In the genomic region with DNA sequence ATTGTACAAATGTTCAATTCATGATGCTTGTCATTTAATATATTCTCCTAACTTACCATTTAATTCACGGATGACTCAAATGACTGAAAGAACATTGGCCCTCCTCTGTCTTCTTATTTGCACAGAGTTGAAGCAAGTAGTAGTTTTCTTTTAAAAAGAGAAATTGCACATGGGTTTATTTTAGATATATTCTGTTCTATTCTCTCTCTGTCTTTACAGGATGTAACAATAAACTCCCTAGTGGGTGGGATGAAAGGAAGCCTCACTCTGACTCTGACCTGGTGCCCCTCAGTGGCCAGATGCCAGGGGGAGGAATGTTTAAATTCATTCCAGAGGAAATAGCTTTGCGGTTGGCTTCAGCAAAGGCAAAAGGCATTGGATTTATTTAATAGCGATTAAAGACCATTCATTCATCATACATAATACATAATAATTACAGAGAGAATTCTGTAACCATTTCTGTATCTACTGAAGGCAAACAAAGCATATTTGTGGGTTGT, we compare ENCODE assay signal across 19 cellular contexts.
A peak's percentile ranks its signal among the peaks of the same experiment; 100 is the strongest.
DNase-seq lines count a peak whose midpoint lies in the region; ATAC-seq lines count a peak whose summit lies in the region.
"Had no signal": no experiment of that assay in that cellular context is flagged by ENCODE, and none has a peak within 500 bp of the region (broad histone marks: within the 10 kb centered on the region; RNA-seq: fewer than 3 reads in every experiment).

No MANE protein-coding gene starts in this region.

- peak overlapping the region; percentile 61 for H3K27ac ChIP-seq in ectodermal cell (ENCODE audit: insufficient read depth, low read depth, low read length, poor library complexity, severe bottlenecking)
- no peak overlapping the region for H3K27ac ChIP-seq in neuronal stem cell (replicated peaks; ENCODE audit: low read length)
- H3K27ac ChIP-seq: esophagus squamous epithelium, skin epidermis, vagina had no signal

- H3K4me1 ChIP-seq in ectodermal cell (ENCODE audit: control insufficient read depth, insufficient read depth, low read length) (peaks cover 20% of the 10 kb centered on the region), neuronal stem cell (ENCODE audit: control insufficient read depth in 2 of 2, insufficient read depth in 1 of 2, low read depth in 1 of 2, low read length in 2 of 2) (peaks cover 9 to 18% of the 10 kb centered on the region in 2 donors)
- H3K4me1 ChIP-seq: esophagus squamous epithelium, vagina had no signal

- H2AK5ac ChIP-seq in neuronal stem cell (ENCODE audit: low read depth, low read length) = no peak overlapping the region

- H3K14ac ChIP-seq in neuronal stem cell (ENCODE audit: low read length) = no peak overlapping the region

- no peak overlapping the region for H2BK15ac ChIP-seq in neuronal stem cell (ENCODE audit: low read length)

- H3K27me3 ChIP-seq in ectodermal cell (ENCODE audit: control insufficient read depth, insufficient read depth, low read length, poor library complexity, severe bottlenecking) (no peaks in the 10 kb centered on the region), neuronal stem cell (ENCODE audit: control insufficient read depth in 3 of 3, insufficient read depth in 3 of 3, low read depth in 1 of 3, low read length in 3 of 3) (no peaks in the 10 kb centered on the region)
- H3K27me3 ChIP-seq: esophagus squamous epithelium, vagina had no signal

- no peak overlapping the region for H2BK120ac ChIP-seq in neuronal stem cell (ENCODE audit: low read depth, low read length)

- H3K9me3 ChIP-seq in ectodermal cell (ENCODE audit: control insufficient read depth, low read length) (no peaks in the 10 kb centered on the region), neuronal stem cell (replicated peaks in 1 of 2; ENCODE audit: control insufficient read depth in 2 of 2, insufficient read depth in 1 of 2, low read depth in 1 of 2, low read length in 2 of 2) (no peaks in the 10 kb centered on the region)
- H3K9me3 ChIP-seq: esophagus squamous epithelium, vagina had no signal

- no peak overlapping the region for H3K4ac ChIP-seq in neuronal stem cell (ENCODE audit: low read length)

- no peak overlapping the region for H3K23ac ChIP-seq in neuronal stem cell (ENCODE audit: low read depth, low read length, poor library complexity)

- H3K18ac ChIP-seq in neuronal stem cell (ENCODE audit: low read length) = no peak overlapping the region

- H2AFZ ChIP-seq in neuronal stem cell (ENCODE audit: low read length) = no peak overlapping the region

- no peak for ATAC-seq in left lobe of liver
- ATAC-seq: activated CD4-positive, alpha-beta T cell treated with anti-CD3 and anti-CD28 coated beads for 36 hours; HCT116; stimulated activated naive CD8-positive, alpha-beta T cell treated with anti-CD3 and anti-CD28 coated beads, Interleukin-15, Interleukin-2, amounts not matched to agents 100 U/mL and 50 U/mL, for 24 hours had no signal

- H2BK5ac ChIP-seq in neuronal stem cell (ENCODE audit: low read length) = no peak overlapping the region

- WGBS in ectodermal cell, 2 experiments = 82% methylated on average over 1 of the region's 3 CpGs; no CpG with 5 or more reads in 1 of the 2 experiments
- WGBS in neuronal stem cell (ENCODE audit: extremely low coverage in 2 of 2, insufficient read length in 2 of 2, insufficient replicate concordance in 1 of 2), 2 donors = no CpG with 5 or more reads among the region's 3 CpGs

- H3K79me1 ChIP-seq in neuronal stem cell (ENCODE audit: low read depth, low read length) = no peaks in the 10 kb centered on the region

- DNase-seq in EH (ENCODE audit: low read depth) (peak; percentile 66), RPMI7951 (ENCODE audit: low read depth) (peak; percentile 85), neuronal stem cell (ENCODE audit: low spot score) (peak; percentile 17), NCI-H82 treated with DMSO at 0.1 percent for 48 hours (lab: John Stamatoyannopoulos, UW; ENCODE audit: unreplicated experiment) (no peak), left lobe of liver (ENCODE audit: low spot score) (no peak), T-helper 9 cell (no peak), NCI-H2107 treated with DMSO at 0.1 percent for 48 hours (lab: John Stamatoyannopoulos, UW; ENCODE audit: unreplicated experiment) (no peak)
- DNase-seq: activated CD4-positive, alpha-beta T cell treated with anti-CD3 and anti-CD28 coated beads for 36 hours; activated naive CD8-positive, alpha-beta T cell treated with anti-CD3 and anti-CD28 coated beads for 36 hours; activated T-cell treated with anti-CD3 and anti-CD28 coated beads for 4 hours; esophagus squamous epithelium; KBM-7; NCI-H1417 treated with DMSO at 0.1 percent for 48 hours; NCI-H774; stimulated activated naive CD8-positive, alpha-beta T cell treated with anti-CD3 and anti-CD28 coated beads, Interleukin-15, Interleukin-2, amounts not matched to agents 100 U/mL and 50 U/mL, for 24 hours had no signal

- no peak overlapping the region for H3K4me2 ChIP-seq in neuronal stem cell (ENCODE audit: insufficient read depth, low read length, poor library complexity, severe bottlenecking)

- no peak overlapping the region for H3K9ac ChIP-seq in neuronal stem cell (ENCODE audit: low read depth, low read length, poor library complexity)

- H3K4me3 ChIP-seq in ectodermal cell (ENCODE audit: insufficient read depth, low read depth, low read length) (no peak overlapping the region), neuronal stem cell (ENCODE audit: low read length in 2 of 2) (no peak overlapping the region)
- H3K4me3 ChIP-seq: esophagus squamous epithelium, skin epidermis, vagina had no signal

- no peak overlapping the region for H2BK12ac ChIP-seq in neuronal stem cell (ENCODE audit: low read length)

- no peak overlapping the region for H4K8ac ChIP-seq in neuronal stem cell (ENCODE audit: low read depth, low read length)

- no peaks in the 10 kb centered on the region for H3K36me3 ChIP-seq in ectodermal cell (ENCODE audit: control insufficient read depth, insufficient read depth, low read length)
- H3K36me3 ChIP-seq in neuronal stem cell (replicated peaks in 1 of 2; ENCODE audit: control insufficient read depth in 2 of 2, insufficient read depth in 2 of 2, low read length in 2 of 2) = no peaks in the 10 kb centered on the region
- H3K36me3 ChIP-seq: esophagus squamous epithelium, vagina had no signal

- H4K91ac ChIP-seq in neuronal stem cell (ENCODE audit: low read depth, low read length, poor library complexity) = no peak overlapping the region

Comparison
In these comparisons a context has a peak if more than half of its experiments do, and no peak if none do; other contexts are left out.
1. DNase-seq: peak in EH (single experiment), RPMI7951 (single experiment) and neuronal stem cell (single experiment); none in NCI-H82 treated with DMSO at 0.1 percent for 48 hours (single experiment), left lobe of liver (single experiment), T-helper 9 cell (single experiment) and NCI-H2107 treated with DMSO at 0.1 percent for 48 hours (single experiment).